Comparison of ENCODE assay signal across 9 cellular contexts in the genomic region with DNA sequence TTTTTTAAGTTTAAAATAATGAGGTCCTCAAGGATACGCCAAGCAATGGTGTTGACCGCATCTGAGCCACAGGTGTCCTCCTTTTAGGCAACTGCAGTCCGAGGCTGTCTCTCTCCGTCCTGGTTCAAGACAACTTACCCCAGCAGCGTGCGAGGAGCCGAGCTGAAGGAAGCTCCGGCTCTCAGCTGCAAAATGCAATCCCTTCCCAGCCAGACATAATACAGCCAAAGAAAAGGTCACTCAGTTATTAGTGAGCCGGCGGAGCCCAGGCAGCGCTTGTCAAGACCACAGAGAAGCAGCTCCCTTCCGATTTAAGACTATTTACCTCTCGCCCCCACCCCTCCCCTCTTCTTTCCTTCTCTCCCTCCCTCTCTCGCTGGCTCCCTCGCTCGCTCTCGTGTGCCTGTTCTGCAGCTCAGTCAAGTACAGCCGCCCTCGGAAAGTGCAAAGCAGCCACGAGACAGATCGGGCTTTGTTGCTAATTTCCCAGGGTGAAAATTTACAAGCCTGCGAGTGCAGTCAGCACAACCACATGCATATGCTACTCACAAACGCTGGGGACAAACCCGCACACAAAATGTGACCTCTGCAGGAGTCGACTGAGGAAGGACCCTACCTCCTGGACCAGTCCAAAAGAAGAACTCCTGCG. TPM values are rescaled to one million over a fixed set of nuclear protein-coding genes. Genes with fewer than 3 reads are reported as not detected.
A peak's percentile ranks its signal among the peaks of the same experiment; 100 is the strongest.
DNase-seq lines count a peak whose midpoint lies in the region; ATAC-seq and TF ChIP-seq lines count a peak whose summit lies in the region.
"Had no signal": no experiment of that assay in that cellular context is flagged by ENCODE, and none has a peak within 500 bp of the region (broad histone marks: within the 10 kb centered on the region; RNA-seq: fewer than 3 reads in every experiment).

No MANE protein-coding gene starts in this region.

- H3K9me3 Mint-ChIP-seq in activated CD8-positive, alpha-beta T cell treated with anti-CD3 and anti-CD28 coated beads for 36 hours = peaks cover 1% of the 10 kb centered on the region
- H3K9me3 Mint-ChIP-seq: activated naive CD8-positive, alpha-beta T cell treated with anti-CD3 and anti-CD28 coated beads, Interleukin-2, amount 10 ng/mL, durations not matched to agents 7 days and 5 days had no signal

- H3K4me1 Mint-ChIP-seq in activated CD8-positive, alpha-beta T cell treated with anti-CD3 and anti-CD28 coated beads for 36 hours (ENCODE audit: low read depth) = no peaks in the 10 kb centered on the region

- no peak for TF ChIP-seq POLR2A in suprapubic skin (IDR thresholded peaks at IDR 0.05)

- H3K27me3 Mint-ChIP-seq in activated CD8-positive, alpha-beta T cell treated with anti-CD3 and anti-CD28 coated beads for 36 hours = peaks cover 40% of the 10 kb centered on the region

- peak; percentile 10 for DNase-seq in AG08395 (ENCODE audit: low spot score)
- DNase-seq in NCI-H128 (lab: John Stamatoyannopoulos, UW; ENCODE audit: unreplicated experiment) = peak; percentile 75
- peak; percentile 9 for DNase-seq in brain microvascular endothelial cell
- no peak for DNase-seq in suprapubic skin (ENCODE audit: low spot score in 2 of 2)
- DNase-seq in activated T-cell treated with anti-CD3 and anti-CD28 coated beads, Interleukin-2, amount 50 U/mL, for 48 hours = no peak
- no peak for DNase-seq in activated CD8-positive, alpha-beta T cell treated with anti-CD3 and anti-CD28 coated beads for 36 hours
- DNase-seq: activated naive CD8-positive, alpha-beta T cell treated with anti-CD3 and anti-CD28 coated beads, Interleukin-2, amount 10 ng/mL, durations not matched to agents 7 days and 5 days had no signal

- POLR2A ChIA-PET in activated CD8-positive, alpha-beta T cell treated with anti-CD3 and anti-CD28 coated beads for 36 hours (lab: Charles Lee) = no interaction called here

- H3K27ac Mint-ChIP-seq in activated CD8-positive, alpha-beta T cell treated with anti-CD3 and anti-CD28 coated beads for 36 hours = no peak overlapping the region
- H3K27ac Mint-ChIP-seq: activated naive CD8-positive, alpha-beta T cell treated with anti-CD3 and anti-CD28 coated beads, Interleukin-2, amount 10 ng/mL, durations not matched to agents 7 days and 5 days had no signal

- intact Hi-C loops in activated CD8-positive, alpha-beta T cell treated with anti-CD3 and anti-CD28 coated beads for 36 hours (cut with micrococcal nuclease) = no loop called here

- peaks cover 2% of the 10 kb centered on the region for H3K36me3 Mint-ChIP-seq in activated CD8-positive, alpha-beta T cell treated with anti-CD3 and anti-CD28 coated beads for 36 hours (ENCODE audit: low read depth)

- no peak overlapping the region for H3K4me3 Mint-ChIP-seq in activated CD8-positive, alpha-beta T cell treated with anti-CD3 and anti-CD28 coated beads for 36 hours
- H3K4me3 Mint-ChIP-seq: activated naive CD8-positive, alpha-beta T cell treated with anti-CD3 and anti-CD28 coated beads, Interleukin-2, amount 10 ng/mL, durations not matched to agents 7 days and 5 days had no signal

- peak; percentile 36 for ATAC-seq in GM21423 (IDR thresholded peaks at IDR 0.05; ENCODE audit: unreplicated experiment)
- no peak for ATAC-seq in activated CD8-positive, alpha-beta T cell treated with anti-CD3 and anti-CD28 coated beads for 36 hours

- TF ChIP-seq CTCF in brain microvascular endothelial cell (IDR thresholded peaks at IDR 0.05; ENCODE audit: low read depth, low read length, missing control alignments) = no peak
- no peak for TF ChIP-seq CTCF in suprapubic skin (IDR thresholded peaks at IDR 0.05)
- TF ChIP-seq CTCF in activated CD8-positive, alpha-beta T cell treated with anti-CD3 and anti-CD28 coated beads for 36 hours (IDR thresholded peaks at IDR 0.05) = no peak

- H3K4me1 ChIP-seq in suprapubic skin = peaks cover 25% of the 10 kb centered on the region

- in situ Hi-C loops in brain microvascular endothelial cell (cut with HindIII; ENCODE audit: low pct_ligation_motif_present, low sequenced_read_pairs) = no loop called here

- H3K27me3 ChIP-seq in brain microvascular endothelial cell (replicated peaks) (peaks cover 22% of the 10 kb centered on the region), layer of hippocampus (ENCODE audit: control insufficient read depth, insufficient read depth, low read length) (no peaks in the 10 kb centered on the region), suprapubic skin (peaks cover 24% of the 10 kb centered on the region)

- no peak for TF ChIP-seq EP300 in suprapubic skin (IDR thresholded peaks at IDR 0.05)

- CTCF ChIA-PET in activated CD8-positive, alpha-beta T cell treated with anti-CD3 and anti-CD28 coated beads for 36 hours (lab: Charles Lee) = no interaction called here

- no peaks in the 10 kb centered on the region for H3K9me3 ChIP-seq in suprapubic skin

- H3K27ac ChIP-seq in brain microvascular endothelial cell (no peak overlapping the region), layer of hippocampus (ENCODE audit: low read depth, low read length) (peak overlapping the region; percentile 80), suprapubic skin (peak overlapping the region; percentile 46)

- WGBS in suprapubic skin = under 1% methylated on average over 26 of the region's 26 CpGs

- H3K36me3 ChIP-seq in brain microvascular endothelial cell (replicated peaks) = no peaks in the 10 kb centered on the region
- no peaks in the 10 kb centered on the region for H3K36me3 ChIP-seq in suprapubic skin

- H3K4me3 ChIP-seq in brain microvascular endothelial cell (ENCODE audit: low read depth, low read length) (peak overlapping the region; percentile 54), suprapubic skin (peak overlapping the region; percentile 51)

RNA-seq across cellular contexts. Expression of a gene that starts 0.4 kb away (rescaled TPM):
- 1 to 10 TPM; 1.2 to 8.2 (median 3.8) TPM for total RNA-seq in suprapubic skin
- not detected for total RNA-seq in activated CD8-positive, alpha-beta T cell treated with anti-CD3 and anti-CD28 coated beads for 36 hours
- total RNA-seq: activated naive CD8-positive, alpha-beta T cell treated with anti-CD3 and anti-CD28 coated beads, Interleukin-2, amount 10 ng/mL, durations not matched to agents 7 days and 5 days had no signal

Comparison
In these comparisons a context has a peak if more than half of its experiments do, and no peak if none do; other contexts are left out.
1. DNase-seq: peak in AG08395 (single experiment), NCI-H128 (single experiment) and brain microvascular endothelial cell (single experiment); none in suprapubic skin (0 of 2), activated T-cell treated with anti-CD3 and anti-CD28 coated beads, Interleukin-2, amount 50 U/mL, for 48 hours (0 of 2) and activated CD8-positive, alpha-beta T cell treated with anti-CD3 and anti-CD28 coated beads for 36 hours (single experiment).